Comparison of ENCODE assay signal across 27 cellular contexts in genomic region chr4:173696011-173696410, GRCh38.
"Had no signal": no experiment of that assay in that cellular context is flagged by ENCODE, and none has a peak within 500 bp of the region (broad histone marks: within the 10 kb centered on the region; RNA-seq: fewer than 3 reads in every experiment).

No MANE protein-coding gene starts in this region.

- DNase-seq: activated CD4-positive, alpha-beta T cell treated with anti-CD3 and anti-CD28 coated beads, Interleukin-2, amount 10 ng/mL, durations not matched to agents 7 days and 5 days; activated CD4-positive, alpha-beta T cell treated with anti-CD3 and anti-CD28 coated beads, Interleukin-2, amount 50 U/mL, for 48 hours; activated CD8-positive, alpha-beta T cell treated with anti-CD3 and anti-CD28 coated beads, Interleukin-2, amount 10 ng/mL, durations not matched to agents 7 days and 5 days; activated gamma-delta T cell; activated naive CD4-positive, alpha-beta T cell treated with Interleukin-2 at 50 U/mL for 16 hours; activated naive CD8-positive, alpha-beta T cell treated with anti-CD3 and anti-CD28 coated beads, Interleukin-2, amount 10 ng/mL, durations not matched to agents 7 days and 5 days; activated T-cell treated with anti-CD3 and anti-CD28 coated beads, Interleukin-2, amount 50 U/mL, for 24 hours; amygdala; KG1; MM.1S; MV-4-11; NCI-H1092; NCI-H1417; NCI-H187 treated with DMSO at 0.1 percent for 48 hours; NCI-H2081 treated with DMSO at 0.1 percent for 48 hours; NCI-H226; NCI-H524 treated with DMSO at 0.1 percent for 48 hours; SHP77; SJCRH30; SK-N-SH had no signal

- H3K9me3 Mint-ChIP-seq: activated CD4-positive, alpha-beta T cell treated with anti-CD3 and anti-CD28 coated beads, Interleukin-2, amount 10 ng/mL, durations not matched to agents 7 days and 5 days; activated naive CD4-positive, alpha-beta T cell treated with anti-CD3 and anti-CD28 coated beads, Interleukin-2, amount 50 U/mL, for 24 hours; activated naive CD8-positive, alpha-beta T cell treated with anti-CD3 and anti-CD28 coated beads, Interleukin-2, amount 10 ng/mL, durations not matched to agents 7 days and 5 days; activated T-cell treated with anti-CD3 and anti-CD28 coated beads, Interleukin-2, amount 50 U/mL, for 24 hours; activated T-helper 2 cell treated with anti-CD3 and anti-CD28 coated beads, Interferon-gamma antibody, Interleukin-2, Interleukin-4, amounts not matched to agents 10 μg/mL and 5 μg/mL and 100 μg/mL, durations not matched to agents 14 hours and 24 hours and 36 hours; T-helper 1 cell treated with Interleukin-12 subunit alpha and Interleukin-12 subunit beta and Interleukin-4 antibody, amounts not matched to agents 30 μg/mL and 1 μg/mL, for 36 hours; T-helper 2 cell treated with Interferon-gamma antibody and Interleukin-4, amounts not matched to agents 5 μg/mL and 100 μg/mL, for 36 hours had no signal

- H3K9me3 ChIP-seq: ascending aorta, breast epithelium, SJCRH30, SK-N-SH had no signal

- ATAC-seq: activated CD8-positive, alpha-beta T cell treated with anti-CD3 and anti-CD28 coated beads, Interleukin-2, amount 10 ng/mL, durations not matched to agents 7 days and 5 days; Panc1 had no signal

- H3K27me3 Mint-ChIP-seq: activated CD4-positive, alpha-beta T cell treated with anti-CD3 and anti-CD28 coated beads, Interleukin-2, amount 10 ng/mL, durations not matched to agents 7 days and 5 days; activated naive CD4-positive, alpha-beta T cell treated with anti-CD3 and anti-CD28 coated beads, Interleukin-2, amount 50 U/mL, for 24 hours; activated naive CD8-positive, alpha-beta T cell treated with anti-CD3 and anti-CD28 coated beads, Interleukin-2, amount 10 ng/mL, durations not matched to agents 7 days and 5 days; activated T-cell treated with anti-CD3 and anti-CD28 coated beads, Interleukin-2, amount 50 U/mL, for 24 hours had no signal

- H3K4me1 Mint-ChIP-seq: activated CD4-positive, alpha-beta T cell treated with anti-CD3 and anti-CD28 coated beads, Interleukin-2, amount 10 ng/mL, durations not matched to agents 7 days and 5 days; activated naive CD4-positive, alpha-beta T cell treated with anti-CD3 and anti-CD28 coated beads, Interleukin-2, amount 50 U/mL, for 24 hours; activated naive CD8-positive, alpha-beta T cell treated with anti-CD3 and anti-CD28 coated beads, Interleukin-2, amount 10 ng/mL, durations not matched to agents 7 days and 5 days had no signal

- H3K4me3 Mint-ChIP-seq: activated CD4-positive, alpha-beta T cell treated with anti-CD3 and anti-CD28 coated beads, Interleukin-2, amount 10 ng/mL, durations not matched to agents 7 days and 5 days; activated CD8-positive, alpha-beta T cell treated with anti-CD3 and anti-CD28 coated beads, Interleukin-2, amount 10 ng/mL, durations not matched to agents 7 days and 5 days; activated naive CD4-positive, alpha-beta T cell treated with anti-CD3 and anti-CD28 coated beads, Interleukin-2, amount 50 U/mL, for 24 hours; activated naive CD8-positive, alpha-beta T cell treated with anti-CD3 and anti-CD28 coated beads, Interleukin-2, amount 10 ng/mL, durations not matched to agents 7 days and 5 days; activated T-cell treated with anti-CD3 and anti-CD28 coated beads, Interleukin-2, amount 50 U/mL, for 24 hours; T-helper 1 cell treated with Interleukin-12 subunit alpha and Interleukin-12 subunit beta and Interleukin-4 antibody, amounts not matched to agents 30 μg/mL and 1 μg/mL, for 36 hours; T-helper 2 cell treated with Interferon-gamma antibody and Interleukin-4, amounts not matched to agents 5 μg/mL and 100 μg/mL, for 36 hours had no signal

- H3K4me1 ChIP-seq: ascending aorta, breast epithelium, SJCRH30 had no signal

- H3K27me3 ChIP-seq: ascending aorta, breast epithelium, SJCRH30 had no signal

- H3K36me3 ChIP-seq: ascending aorta, breast epithelium, SJCRH30 had no signal

- H3K27ac Mint-ChIP-seq: activated CD4-positive, alpha-beta T cell treated with anti-CD3 and anti-CD28 coated beads, Interleukin-2, amount 10 ng/mL, durations not matched to agents 7 days and 5 days; activated CD8-positive, alpha-beta T cell treated with anti-CD3 and anti-CD28 coated beads, Interleukin-2, amount 10 ng/mL, durations not matched to agents 7 days and 5 days; activated naive CD4-positive, alpha-beta T cell treated with anti-CD3 and anti-CD28 coated beads, Interleukin-2, amount 50 U/mL, for 24 hours; activated naive CD8-positive, alpha-beta T cell treated with anti-CD3 and anti-CD28 coated beads, Interleukin-2, amount 10 ng/mL, durations not matched to agents 7 days and 5 days; activated T-cell treated with anti-CD3 and anti-CD28 coated beads, Interleukin-2, amount 50 U/mL, for 24 hours; activated T-helper 2 cell treated with anti-CD3 and anti-CD28 coated beads, Interferon-gamma antibody, Interleukin-2, Interleukin-4, amounts not matched to agents 10 μg/mL and 5 μg/mL and 100 μg/mL, durations not matched to agents 14 hours and 24 hours and 36 hours; T-helper 1 cell treated with Interleukin-12 subunit alpha and Interleukin-12 subunit beta and Interleukin-4 antibody, amounts not matched to agents 30 μg/mL and 1 μg/mL, for 36 hours; T-helper 2 cell treated with Interferon-gamma antibody and Interleukin-4, amounts not matched to agents 5 μg/mL and 100 μg/mL, for 36 hours had no signal

- H3K36me3 Mint-ChIP-seq: activated naive CD4-positive, alpha-beta T cell treated with anti-CD3 and anti-CD28 coated beads, Interleukin-2, amount 50 U/mL, for 24 hours; activated naive CD8-positive, alpha-beta T cell treated with anti-CD3 and anti-CD28 coated beads, Interleukin-2, amount 10 ng/mL, durations not matched to agents 7 days and 5 days had no signal

- H3K27ac ChIP-seq: ascending aorta, breast epithelium, SJCRH30 had no signal

- H3K4me3 ChIP-seq: ascending aorta, breast epithelium, SJCRH30 had no signal
